8 cellular contexts compared by ENCODE assay signal in genomic region chr18:70288851-70289328, GRCh38. TPM values are rescaled to one million over a fixed set of nuclear protein-coding genes. Genes with fewer than 3 reads are reported as not detected.
DNase-seq lines count a peak whose midpoint lies in the region; ATAC-seq and TF ChIP-seq lines count a peak whose summit lies in the region.

Gene SOCS6, plus strand, starts transcription at chr18:70289045. Its CDS starts 35,624 bp downstream, at chr18:70324669.

- H4K91ac ChIP-seq in neuronal stem cell (ENCODE audit: low read depth, low read length, poor library complexity), result no peak within 1 kb of the TSS

- peak within 1 kb of the TSS; percentile 99 for H2AFZ ChIP-seq in neuronal stem cell (ENCODE audit: low read length)

- peaks cover 0 to 10% of the 10 kb centered on the region in 2 donors for H3K36me3 ChIP-seq in neuronal stem cell (replicated peaks in 1 of 2; ENCODE audit: control insufficient read depth in 2 of 2, insufficient read depth in 2 of 2, low read length in 2 of 2)

- H3K9ac ChIP-seq in neuronal stem cell (ENCODE audit: low read depth, low read length, poor library complexity), result peak within 1 kb of the TSS; percentile 92

- peak within 1 kb of the TSS; percentile 96 for H3K18ac ChIP-seq in neuronal stem cell (ENCODE audit: low read length)

- TF ChIP-seq POLR2A in GM18526 (IDR thresholded peaks at IDR 0.05; ENCODE audit: extremely low read depth, insufficient read length), result peak; percentile 49

- peak within 1 kb of the TSS; percentile 20 for H2BK15ac ChIP-seq in neuronal stem cell (ENCODE audit: low read length)

- peaks cover 2 to 6% of the 10 kb centered on the region in 2 donors for H3K4me1 ChIP-seq in neuronal stem cell (ENCODE audit: control insufficient read depth in 2 of 2, insufficient read depth in 1 of 2, low read depth in 1 of 2, low read length in 2 of 2)

- H4K8ac ChIP-seq in neuronal stem cell (ENCODE audit: low read depth, low read length), result no peak within 1 kb of the TSS

- peak; percentile 69 for ATAC-seq in HG02943 (IDR thresholded peaks at IDR 0.05; ENCODE audit: low read depth, unreplicated experiment)

- peaks cover 11% of the 10 kb centered on the region for H3K4me1 Mint-ChIP-seq in activated naive CD4-positive, alpha-beta T cell treated with anti-CD3 and anti-CD28 coated beads, Interleukin-2, amount 50 U/mL, for 24 hours

- H3K4me3 ChIP-seq in neuronal stem cell (ENCODE audit: low read length in 2 of 2), result peak within 1 kb of the TSS; percentile 96 to 98

- H3K27me3 Mint-ChIP-seq in activated naive CD4-positive, alpha-beta T cell treated with anti-CD3 and anti-CD28 coated beads, Interleukin-2, amount 50 U/mL, for 24 hours, result peaks cover 43% of the 10 kb centered on the region

- H3K27ac Mint-ChIP-seq in activated naive CD4-positive, alpha-beta T cell treated with anti-CD3 and anti-CD28 coated beads, Interleukin-2, amount 50 U/mL, for 24 hours, result no peak within 1 kb of the TSS

- peaks cover 0 to 17% (median 0%) of the 10 kb centered on the region in 3 experiments for H3K27me3 ChIP-seq in neuronal stem cell (ENCODE audit: control insufficient read depth in 3 of 3, insufficient read depth in 3 of 3, low read depth in 1 of 3, low read length in 3 of 3)

- no peaks in the 10 kb centered on the region for H3K9me3 ChIP-seq in neuronal stem cell (replicated peaks in 1 of 2; ENCODE audit: control insufficient read depth in 2 of 2, insufficient read depth in 1 of 2, low read depth in 1 of 2, low read length in 2 of 2)

- peak within 1 kb of the TSS; percentile 45 for H3K4ac ChIP-seq in neuronal stem cell (ENCODE audit: low read length)

- peak within 1 kb of the TSS; percentile 78 for H3K14ac ChIP-seq in neuronal stem cell (ENCODE audit: low read length)

- DNase-seq in CD1c-positive myeloid dendritic cell (ENCODE audit: extremely low spot score), result peak; percentile 78
- DNase-seq in NCI-H510A (lab: John Stamatoyannopoulos, UW), result peak; percentile 36
- no peak for DNase-seq in glomerular endothelial cell (ENCODE audit: extremely low read depth, low read depth, low spot score)
- peak; percentile 69 for DNase-seq in neuronal stem cell (ENCODE audit: low spot score)
- DNase-seq in HuH-7.5 (ENCODE audit: low spot score), result no peak

- H3K4me2 ChIP-seq in neuronal stem cell (ENCODE audit: insufficient read depth, low read length, poor library complexity, severe bottlenecking), result peak within 1 kb of the TSS; percentile 72

- no peak within 1 kb of the TSS for H2AK5ac ChIP-seq in neuronal stem cell (ENCODE audit: low read depth, low read length)

- no CpG with 5 or more reads among the region's 77 CpGs for WGBS in neuronal stem cell (ENCODE audit: extremely low coverage in 2 of 2, insufficient read length in 2 of 2, insufficient replicate concordance in 1 of 2), 2 donors

- peaks cover 3% of the 10 kb centered on the region for H3K36me3 Mint-ChIP-seq in activated naive CD4-positive, alpha-beta T cell treated with anti-CD3 and anti-CD28 coated beads, Interleukin-2, amount 50 U/mL, for 24 hours

- H3K9me3 Mint-ChIP-seq in activated naive CD4-positive, alpha-beta T cell treated with anti-CD3 and anti-CD28 coated beads, Interleukin-2, amount 50 U/mL, for 24 hours, result no peaks in the 10 kb centered on the region

- H3K23ac ChIP-seq in neuronal stem cell (ENCODE audit: low read depth, low read length, poor library complexity), result peak within 1 kb of the TSS; percentile 51

- peaks cover 2% of the 10 kb centered on the region for H3K79me1 ChIP-seq in neuronal stem cell (ENCODE audit: low read depth, low read length)

- peak within 1 kb of the TSS; percentile 0 for H2BK5ac ChIP-seq in neuronal stem cell (ENCODE audit: low read length)

- no peak within 1 kb of the TSS for H2BK12ac ChIP-seq in neuronal stem cell (ENCODE audit: low read length)

- H3K27ac ChIP-seq in neuronal stem cell (replicated peaks; ENCODE audit: low read length), result peak within 1 kb of the TSS; percentile 70

- no peak within 1 kb of the TSS for H2BK120ac ChIP-seq in neuronal stem cell (ENCODE audit: low read depth, low read length)

- peak within 1 kb of the TSS; percentile 76 for H3K4me3 Mint-ChIP-seq in activated naive CD4-positive, alpha-beta T cell treated with anti-CD3 and anti-CD28 coated beads, Interleukin-2, amount 50 U/mL, for 24 hours

RNA-seq across cellular contexts. Expression of gene SOCS6, which starts in this region (rescaled TPM):
- 14.6 and 15.7 TPM in 2 replicates for total RNA-seq in glomerular endothelial cell
- polyA plus RNA-seq in neuronal stem cell (2013, experiment 1 of 2), result 15.3 TPM
- polyA plus RNA-seq in neuronal stem cell (2013, experiment 2 of 2), result 15.5 TPM

Comparison
In these comparisons a context has a peak if more than half of its experiments do, and no peak if none do; other contexts are left out.
1. DNase-seq: peak in CD1c-positive myeloid dendritic cell (single experiment), NCI-H510A (single experiment) and neuronal stem cell (single experiment); none in glomerular endothelial cell (single experiment) and HuH-7.5 (single experiment).